ENCODE assay signal across 13 cellular contexts in the genomic region with DNA sequence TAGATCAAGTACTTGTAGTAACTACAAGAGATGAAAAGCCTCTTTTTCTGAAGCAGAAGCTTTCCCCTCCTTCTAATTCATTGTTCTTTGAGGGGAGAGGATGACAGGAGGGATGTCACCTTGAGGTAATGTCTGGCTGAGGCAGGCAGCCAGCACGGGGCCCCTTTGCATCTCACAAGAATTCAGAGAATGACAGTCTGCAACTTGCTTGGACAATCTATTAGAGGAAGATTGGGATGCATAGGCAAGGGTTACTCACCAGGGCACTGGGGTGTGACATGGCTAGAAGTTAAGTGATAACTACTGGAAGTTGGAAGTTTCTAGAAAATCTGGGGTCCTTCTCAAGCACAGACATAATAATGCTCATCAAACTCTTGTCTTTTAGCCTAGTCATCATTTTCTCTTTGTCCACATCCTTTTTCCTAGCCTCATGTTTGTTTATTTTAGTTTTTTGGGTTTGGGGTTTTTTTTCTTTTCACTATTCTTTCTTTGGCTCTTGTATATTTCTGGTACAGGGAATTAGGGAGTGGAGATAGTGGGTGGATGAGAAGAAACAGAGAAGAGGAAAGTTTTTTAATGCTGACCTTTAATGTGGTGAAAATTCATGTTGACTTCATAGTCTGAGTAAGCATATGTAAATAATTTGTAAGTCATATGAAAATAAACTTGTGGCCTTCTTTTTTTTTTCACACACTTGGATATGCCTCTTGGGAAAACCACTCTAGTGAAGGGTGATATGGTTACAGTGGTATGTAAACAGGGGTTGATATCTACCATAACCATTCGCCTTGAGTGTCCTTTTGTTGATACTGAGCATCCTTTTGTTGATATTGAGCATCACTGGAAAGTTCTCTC. TPM values are rescaled to one million over a fixed set of nuclear protein-coding genes. Genes with fewer than 3 reads are reported as not detected.
A peak's percentile ranks its signal among the peaks of the same experiment; 100 is the strongest.
DNase-seq lines count a peak whose midpoint lies in the region; ATAC-seq and TF ChIP-seq lines count a peak whose summit lies in the region.
"Had no signal": no experiment of that assay in that cellular context is flagged by ENCODE, and none has a peak within 500 bp of the region (broad histone marks: within the 10 kb centered on the region; RNA-seq: fewer than 3 reads in every experiment).

No MANE protein-coding gene starts in this region.

- no peak overlapping the region for H3K4me3 Mint-ChIP-seq in activated T-helper 17 cell treated with anti-CD3 and anti-CD28 coated beads, Interleukin-2, amount 50 U/mL, for 72 hours
- H3K4me3 Mint-ChIP-seq: activated naive CD4-positive, alpha-beta T cell treated with anti-CD3 and anti-CD28 coated beads for 36 hours; memory B cell had no signal

- no peaks in the 10 kb centered on the region for H3K9me3 ChIP-seq in adipocyte (ENCODE audit: control insufficient read depth, low read length)
- H3K9me3 ChIP-seq in stomach: no peaks in the 10 kb centered on the region

- ATAC-seq in activated T-helper 17 cell treated with anti-CD3 and anti-CD28 coated beads, Interleukin-2, amount 50 U/mL, for 72 hours (replicated peaks): no peak

- H3K27ac Mint-ChIP-seq in activated T-helper 17 cell treated with anti-CD3 and anti-CD28 coated beads, Interleukin-2, amount 50 U/mL, for 72 hours: no peak overlapping the region
- H3K27ac Mint-ChIP-seq: activated naive CD4-positive, alpha-beta T cell treated with anti-CD3 and anti-CD28 coated beads for 36 hours; memory B cell had no signal

- no peak overlapping the region for H3K4me3 ChIP-seq in adipocyte (ENCODE audit: low read length)
- H3K4me3 ChIP-seq in stomach: no peak overlapping the region

- H3K27ac ChIP-seq in stomach: peak overlapping the region in 3 of 5 donors; percentile 1 to 57 (median 52)
- H3K27ac ChIP-seq: 22Rv1 had no signal

- no peak overlapping the region for H3K9ac ChIP-seq in adipocyte (ENCODE audit: low read length)

- no peaks in the 10 kb centered on the region for H3K27me3 Mint-ChIP-seq in activated T-helper 17 cell treated with anti-CD3 and anti-CD28 coated beads, Interleukin-2, amount 50 U/mL, for 72 hours
- H3K27me3 Mint-ChIP-seq: memory B cell had no signal

- 39 to 69% (median 63%) methylated on average over 2 of the region's 2 CpGs for WGBS in stomach, 5 donors

- TF ChIP-seq EP300 in stomach (IDR thresholded peaks at IDR 0.05): no peak

- no peak for TF ChIP-seq POLR2A in stomach (IDR thresholded peaks at IDR 0.05)

- DNase-seq in DMS53 (lab: John Stamatoyannopoulos, UW): peak; percentile 52
- DNase-seq in DMS53 treated with DMSO at 0.1 percent for 48 hours (lab: John Stamatoyannopoulos, UW; ENCODE audit: unreplicated experiment): no peak
- peak; percentile 62 for DNase-seq in adipocyte (ENCODE audit: low read depth)
- peak; percentile 45 for DNase-seq in hepatic stellate cell (ENCODE audit: low spot score)
- no peak for DNase-seq in stomach
- DNase-seq in MV-4-11 (lab: John Stamatoyannopoulos, UW): no peak
- DNase-seq in 8988T: no peak
- DNase-seq: activated naive CD4-positive, alpha-beta T cell treated with anti-CD3 and anti-CD28 coated beads for 36 hours; MM.1S; NCI-H2227 treated with DMSO at 0.1 percent for 48 hours had no signal

- H3K9me3 Mint-ChIP-seq in activated T-helper 17 cell treated with anti-CD3 and anti-CD28 coated beads, Interleukin-2, amount 50 U/mL, for 72 hours: no peaks in the 10 kb centered on the region
- H3K9me3 Mint-ChIP-seq: activated naive CD4-positive, alpha-beta T cell treated with anti-CD3 and anti-CD28 coated beads for 36 hours; memory B cell had no signal

- H3K36me3 ChIP-seq in adipocyte (ENCODE audit: control insufficient read depth, insufficient read depth, low read length, severe bottlenecking) (peaks cover 5% of the 10 kb centered on the region), stomach (peaks cover 0 to 6% (median 0%) of the 10 kb centered on the region in 4 donors)

- H3K4me1 ChIP-seq in adipocyte (ENCODE audit: control insufficient read depth, insufficient read depth, low read length) (peaks cover 26% of the 10 kb centered on the region), stomach (peaks cover 16 to 72% (median 53%) of the 10 kb centered on the region in 4 donors)

- H3K27me3 ChIP-seq in adipocyte (replicated peaks; ENCODE audit: control insufficient read depth, insufficient read depth, low read length) (no peaks in the 10 kb centered on the region), stomach (no peaks in the 10 kb centered on the region)

- no peaks in the 10 kb centered on the region for H3K4me1 Mint-ChIP-seq in activated T-helper 17 cell treated with anti-CD3 and anti-CD28 coated beads, Interleukin-2, amount 50 U/mL, for 72 hours
- H3K4me1 Mint-ChIP-seq: memory B cell had no signal

- TF ChIP-seq CTCF in stomach (IDR thresholded peaks at IDR 0.05): no peak

- intact Hi-C loops in stomach (cut with DNase I; ENCODE audit: low total_unique reads): no loop called here

- H3K36me3 Mint-ChIP-seq in activated T-helper 17 cell treated with anti-CD3 and anti-CD28 coated beads, Interleukin-2, amount 50 U/mL, for 72 hours (ENCODE audit: low read depth): peaks cover 40% of the 10 kb centered on the region

RNA-seq across cellular contexts. Expression of gene TTLL5, which starts 55.1 kb away (rescaled TPM):
- total RNA-seq in stomach: 10 to 100 TPM; 13.4 to 48.4 (median 24.5) TPM
- polyA plus RNA-seq in stomach: 10 to 100 TPM; 10.1 to 11.9 (median 11.3) TPM
- total RNA-seq in activated T-helper 17 cell treated with anti-CD3 and anti-CD28 coated beads, Interleukin-2, amount 50 U/mL, for 72 hours: 10 to 100 TPM; 24.6 to 36.3 TPM

RNA-seq across cellular contexts. Expression of gene ERG28, which starts 55.5 kb away (rescaled TPM):
- 10 to 100 TPM in 1 of 5 donors, 1 to 10 TPM in 2, not detected in 2; 3.3 to 24.3 (median 3.9) TPM for total RNA-seq in stomach
- polyA plus RNA-seq in stomach: 10 to 100 TPM in 2 of 3 donors, 1 to 10 TPM in 1; 8.2 to 24.0 (median 12.4) TPM
- total RNA-seq in activated T-helper 17 cell treated with anti-CD3 and anti-CD28 coated beads, Interleukin-2, amount 50 U/mL, for 72 hours: 10 to 100 TPM; 19.4 to 21.2 TPM

Comparison
In these comparisons a context has a peak if more than half of its experiments do, and no peak if none do; other contexts are left out.
1. DNase-seq: peak in DMS53 (single experiment), adipocyte (single experiment) and hepatic stellate cell (single experiment); none in DMS53 treated with DMSO at 0.1 percent for 48 hours (single experiment), stomach (single experiment), MV-4-11 (single experiment) and 8988T (single experiment).